In the genomic region with DNA sequence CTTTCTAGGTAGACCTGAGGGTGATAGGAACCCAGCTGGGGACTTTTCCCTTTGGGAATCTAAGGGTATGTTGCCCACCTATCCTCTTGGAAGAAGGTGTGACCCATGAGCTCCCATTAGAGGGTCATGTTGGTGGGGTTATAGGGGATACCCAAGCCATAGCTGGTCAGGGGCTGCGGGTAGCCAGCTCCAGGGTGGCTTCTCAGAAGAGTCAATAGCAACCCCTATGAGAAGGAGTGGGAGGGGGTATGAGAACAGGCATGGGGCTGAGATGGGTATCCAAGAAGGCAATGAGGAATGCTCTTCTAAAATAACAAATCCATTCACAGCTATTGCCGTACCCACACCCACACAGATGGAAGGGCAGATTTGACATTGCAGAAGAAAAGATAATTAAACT, we compare ENCODE assay signal across 19 cellular contexts.
"Had no signal": no experiment of that assay in that cellular context is flagged by ENCODE, and none has a peak within 500 bp of the region (broad histone marks: within the 10 kb centered on the region; RNA-seq: fewer than 3 reads in every experiment).

No MANE protein-coding gene starts in this region.

- H3K27me3 Mint-ChIP-seq: stimulated activated memory B cell treated with anti-CD40 and anti-IgM and Interleukin-4, amounts not matched to agents 10 μg/mL and 1 μg/mL and 100 μg/mL, for 72 hours had no signal

- H3K9me3 Mint-ChIP-seq: immature natural killer cell; nephron; stimulated activated memory B cell treated with anti-CD40 and anti-IgM and Interleukin-4, amounts not matched to agents 10 μg/mL and 1 μg/mL and 100 μg/mL, for 72 hours had no signal

- H3K4me3 Mint-ChIP-seq: immature natural killer cell; naive B cell; nephron; stimulated activated memory B cell treated with anti-CD40 and anti-IgM and Interleukin-4, amounts not matched to agents 10 μg/mL and 1 μg/mL and 100 μg/mL, for 72 hours had no signal

- ATAC-seq: foreskin keratinocyte; left colon; left ventricle myocardium superior; pancreas; right cardiac atrium; stimulated activated memory B cell treated with anti-CD40 and anti-IgM and Interleukin-4, amounts not matched to agents 10 μg/mL and 1 μg/mL and 100 μg/mL, for 72 hours had no signal

- H3K27ac Mint-ChIP-seq: immature natural killer cell; naive B cell; nephron; progenitor cell of endocrine pancreas; stimulated activated memory B cell treated with anti-CD40 and anti-IgM and Interleukin-4, amounts not matched to agents 10 μg/mL and 1 μg/mL and 100 μg/mL, for 72 hours had no signal

- H3K36me3 Mint-ChIP-seq: naive B cell; stimulated activated memory B cell treated with anti-CD40 and anti-IgM and Interleukin-4, amounts not matched to agents 10 μg/mL and 1 μg/mL and 100 μg/mL, for 72 hours had no signal

- H3K4me1 Mint-ChIP-seq: immature natural killer cell; naive B cell; nephron; stimulated activated memory B cell treated with anti-CD40 and anti-IgM and Interleukin-4, amounts not matched to agents 10 μg/mL and 1 μg/mL and 100 μg/mL, for 72 hours had no signal

- DNase-seq: dermis blood vessel endothelial cell; erythroblast; foreskin keratinocyte; immature natural killer cell; kidney; left colon; left ventricle myocardium superior; mesenchymal stem cell; naive B cell; occipital lobe; pancreas; right cardiac atrium; stimulated activated CD4-positive, alpha-beta T cell treated with anti-CD3 and anti-CD28 coated beads, Interleukin-4, amount 100 ng/mL, for 1 hour; stomach; substantia nigra; transverse colon had no signal
